In the genomic region with DNA sequence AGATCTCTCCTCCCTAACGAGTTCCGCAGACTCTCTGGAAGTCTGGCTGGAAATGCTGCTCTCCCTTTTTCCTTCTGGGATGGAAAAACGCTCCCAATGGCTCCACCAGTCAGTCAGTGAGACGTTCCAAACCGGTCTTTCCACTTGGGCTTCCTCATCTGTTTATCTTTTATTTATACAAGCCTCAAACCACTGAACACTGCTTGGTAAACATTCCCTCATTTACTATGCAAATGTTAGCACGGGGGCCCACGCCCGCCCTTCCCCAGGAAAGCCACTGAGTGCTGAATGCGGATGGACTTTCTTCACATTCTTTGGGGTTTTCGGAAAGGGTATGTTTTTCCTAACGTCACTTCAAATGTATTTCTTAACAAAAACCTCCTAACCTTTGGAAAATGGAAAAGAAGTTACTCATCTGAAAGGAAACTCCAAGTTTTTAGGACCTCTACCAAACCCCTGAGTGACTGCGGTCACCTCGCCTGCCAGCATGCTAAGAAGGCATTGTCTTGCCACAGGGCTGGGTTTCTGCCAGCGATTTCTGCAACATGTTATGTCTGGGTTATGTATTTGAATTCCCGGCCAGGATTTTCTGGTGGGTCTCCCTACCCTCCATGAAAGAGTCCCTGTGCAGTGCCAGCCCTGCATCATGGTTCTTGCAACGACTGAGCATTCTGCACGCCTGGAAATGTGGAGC, we compare ENCODE assay signal across 10 cellular contexts. TPM values are rescaled to one million over a fixed set of nuclear protein-coding genes. Genes with fewer than 3 reads are reported as not detected.
A peak's percentile ranks its signal among the peaks of the same experiment; 100 is the strongest.
DNase-seq lines count a peak whose midpoint lies in the region; ATAC-seq, FAIRE-seq and TF ChIP-seq lines count a peak whose summit lies in the region.
"Had no signal": no experiment of that assay in that cellular context is flagged by ENCODE, and none has a peak within 500 bp of the region (broad histone marks: within the 10 kb centered on the region; RNA-seq: fewer than 3 reads in every experiment).

No MANE protein-coding gene starts in this region.

- H3K9ac ChIP-seq in astrocyte (ENCODE audit: low read length), result peak overlapping the region; percentile 74

- H3K4me1 Mint-ChIP-seq in astrocyte (ENCODE audit: low read depth, unreplicated experiment), result peaks cover 3% of the 10 kb centered on the region

- no peaks in the 10 kb centered on the region for H3K9me3 ChIP-seq in astrocyte (ENCODE audit: insufficient read depth, low read depth, low read length)
- no peaks in the 10 kb centered on the region for H3K9me3 ChIP-seq in left lung

- H3K27ac ChIP-seq in astrocyte (ENCODE audit: low read depth, low read length) (peak overlapping the region; percentile 68), left lung (peak overlapping the region; percentile 3 to 60)

- POLR2A ChIA-PET in AG04449 (lab: Yijun Ruan, JAX), result no interaction called here

- FAIRE-seq in astrocyte (lab: Jason Lieb, UNC), result peak; percentile 89
- no peak for FAIRE-seq in HTR-8/SVneo (lab: Jason Lieb, UNC)
- FAIRE-seq: endometrium had no signal

- intact Hi-C loops in left lung (cut with DNase I), result no loop called here

- H3K4me1 ChIP-seq in astrocyte (ENCODE audit: insufficient read depth, low read length) (peaks cover 22% of the 10 kb centered on the region), left lung (peaks cover 20 to 25% of the 10 kb centered on the region in 2 donors)

- TF ChIP-seq CTCF in AG04449 (IDR thresholded peaks at IDR 0.05; ENCODE audit: insufficient read depth, low read length, missing control alignments) (no peak), astrocyte (IDR thresholded peaks at IDR 0.05; ENCODE audit: insufficient read depth, low read depth, low read length) (no peak), left lung (IDR thresholded peaks at IDR 0.05) (no peak)

- no peak overlapping the region for H2AFZ ChIP-seq in astrocyte (ENCODE audit: low read depth, low read length)

- H3K27me3 Mint-ChIP-seq in astrocyte (ENCODE audit: low read depth, unreplicated experiment), result peaks cover 35% of the 10 kb centered on the region
- H3K27me3 Mint-ChIP-seq: CD4-positive, alpha-beta memory T cell had no signal

- H3K36me3 ChIP-seq in astrocyte (ENCODE audit: insufficient read depth, low read length) (no peaks in the 10 kb centered on the region), left lung (no peaks in the 10 kb centered on the region)

- no peaks in the 10 kb centered on the region for H4K20me1 ChIP-seq in astrocyte (ENCODE audit: insufficient read depth, low read length)

- no peaks in the 10 kb centered on the region for H3K36me3 Mint-ChIP-seq in astrocyte (ENCODE audit: low read depth, unreplicated experiment)
- H3K36me3 Mint-ChIP-seq: CD4-positive, alpha-beta memory T cell had no signal

- H3K4me3 Mint-ChIP-seq in astrocyte (ENCODE audit: unreplicated experiment), result no peak overlapping the region
- H3K4me3 Mint-ChIP-seq: CD4-positive, alpha-beta memory T cell had no signal

- H3K4me3 ChIP-seq in AG04449 (ENCODE audit: low read depth, low read length) (no peak overlapping the region), astrocyte (ENCODE audit: insufficient read depth, low read depth, low read length) (peak overlapping the region; percentile 27), left lung (no peak overlapping the region)

- peak; percentile 82 for ATAC-seq in left lung
- no peak for ATAC-seq in GM19023 (IDR thresholded peaks at IDR 0.05; ENCODE audit: unreplicated experiment)

- no peak overlapping the region for H3K27ac Mint-ChIP-seq in astrocyte (ENCODE audit: unreplicated experiment)

- H3K4me2 ChIP-seq in astrocyte (ENCODE audit: low read length), result peak overlapping the region; percentile 73

- H3K27me3 ChIP-seq in astrocyte (ENCODE audit: insufficient read depth, low read length) (peaks cover 14% of the 10 kb centered on the region), left lung (peaks cover 0 to 7% of the 10 kb centered on the region in 2 donors)

- no peaks in the 10 kb centered on the region for H3K79me2 ChIP-seq in astrocyte (ENCODE audit: insufficient read depth, low read length)

- DNase-seq in AG04449 (ENCODE audit: low read depth, low spot score), result peak; percentile 49
- DNase-seq in LHCN-M2 (ENCODE audit: low read depth), result peak; percentile 26
- DNase-seq in astrocyte (ENCODE audit: low read depth), result peak; percentile 98
- DNase-seq in left lung, result peak; percentile 63 to 82
- DNase-seq in HTR-8/SVneo (ENCODE audit: insufficient read length, low spot score), result no peak
- DNase-seq in mesenteric fat pad (ENCODE audit: low spot score), result no peak
- no peak for DNase-seq in T-helper 1 cell
- DNase-seq: CD4-positive, alpha-beta memory T cell had no signal

- CTCF ChIA-PET in AG04449 (lab: Yijun Ruan, JAX), result no interaction called here

- peaks cover 6% of the 10 kb centered on the region for H3K9me3 Mint-ChIP-seq in astrocyte (ENCODE audit: unreplicated experiment)
- H3K9me3 Mint-ChIP-seq: CD4-positive, alpha-beta memory T cell had no signal

RNA-seq across cellular contexts. Expression of a gene that starts 14.0 kb away (rescaled TPM):
- not detected in 2 replicates for total RNA-seq in LHCN-M2 (2014; rRNA removed)
- not detected for polyA plus RNA-seq in LHCN-M2 (2012)
- 0.10 TPM in 1 of 2 replicates, not detected in the other for total RNA-seq in astrocyte
- total RNA-seq in left lung, result under 1 TPM in 1 of 2 donors, not detected in 1; 0.10 TPM
- not detected for total RNA-seq in mesenteric fat pad

RNA-seq across cellular contexts. Expression of a gene that starts 47.0 kb away (rescaled TPM):
- total RNA-seq in LHCN-M2 (2014; rRNA removed) (7.4 and 8.3 TPM in 2 replicates), astrocyte (18.3 and 20.5 TPM in 2 replicates), left lung (10 to 100 TPM; 12.2 to 13.9 TPM), mesenteric fat pad (19.8 TPM)
- 2.4 TPM for polyA plus RNA-seq in LHCN-M2 (2012)

Comparison
In these comparisons a context has a peak if more than half of its experiments do, and no peak if none do; other contexts are left out.
1. DNase-seq: peak in AG04449 (single experiment), LHCN-M2 (single experiment), astrocyte (single experiment) and left lung (2 of 2); none in HTR-8/SVneo (single experiment), mesenteric fat pad (single experiment) and T-helper 1 cell (0 of 5).